23 cellular contexts compared by ENCODE assay signal in genomic region chr18:71630686-71631085, GRCh38.
DNase-seq lines count a peak whose midpoint lies in the region; ATAC-seq and TF ChIP-seq lines count a peak whose summit lies in the region.
"Had no signal": no experiment of that assay in that cellular context is flagged by ENCODE, and none has a peak within 500 bp of the region (broad histone marks: within the 10 kb centered on the region; RNA-seq: fewer than 3 reads in every experiment).

No MANE protein-coding gene starts in this region.

- H3K9me2 ChIP-seq in GM23338 (ENCODE audit: insufficient read depth) = no peaks in the 10 kb centered on the region

- no peak overlapping the region for H3K27ac ChIP-seq in sigmoid colon
- no peak overlapping the region for H3K27ac ChIP-seq in GM23338 (ENCODE audit: low read depth)
- H3K27ac ChIP-seq: BLaER1 treated with 17β-estradiol and CSF1 and Interleukin-3, amounts not matched to agents 10 nM and 100 nM; PC-9; SJCRH30 had no signal

- H3K9me3 Mint-ChIP-seq in GM23338 = peaks cover 63% of the 10 kb centered on the region
- H3K9me3 Mint-ChIP-seq: CD4-positive, alpha-beta T cell; H9 had no signal

- peak; percentile 2 for DNase-seq in A172 (ENCODE audit: low spot score)
- DNase-seq in NCI-H226 = peak; percentile 55
- peak; percentile 65 for DNase-seq in choroid plexus epithelial cell (ENCODE audit: low read depth)
- peak; percentile 28 for DNase-seq in iris pigment epithelial cell (ENCODE audit: low read depth)
- DNase-seq in sigmoid colon = no peak
- no peak for DNase-seq in GM23338 (ENCODE audit: low spot score)
- no peak for DNase-seq in activated naive CD4-positive, alpha-beta T cell (lab: John Stamatoyannopoulos, UW)
- DNase-seq: AML-193; CD4-positive, alpha-beta T cell; H9; KBM-7; MG63; NCI-H1105 treated with DMSO at 0.1 percent for 48 hours; NCI-H146; NCI-H1930; NCI-H2107; NCI-H446; NCI-H524 treated with DMSO at 0.1 percent for 48 hours; NCI-H774; PC-9; SJCRH30 had no signal

- H3K4me3 ChIP-seq in choroid plexus epithelial cell (ENCODE audit: low read depth, low read length) (no peak overlapping the region), sigmoid colon (no peak overlapping the region), GM23338 (no peak overlapping the region)
- H3K4me3 ChIP-seq: BLaER1 treated with 17β-estradiol and CSF1 and Interleukin-3, amounts not matched to agents 10 nM and 100 nM; MG63; PC-9; SJCRH30 had no signal

- H2AFZ ChIP-seq in GM23338 = no peak overlapping the region
- H2AFZ ChIP-seq: PC-9 had no signal

- TF ChIP-seq EP300 in sigmoid colon (IDR thresholded peaks at IDR 0.05) = no peak

- WGBS in sigmoid colon, 2 donors = 66 to 78% methylated on average over 3 of the region's 3 CpGs

- no peaks in the 10 kb centered on the region for H3K79me2 ChIP-seq in GM23338 (replicated peaks; ENCODE audit: insufficient read depth)

- TF ChIP-seq CTCF in choroid plexus epithelial cell (conservative IDR thresholded peaks at IDR 0.05; ENCODE audit: low read depth, low read length) (no peak), sigmoid colon (IDR thresholded peaks at IDR 0.05) (no peak), GM23338 (conservative IDR thresholded peaks at IDR 0.05; ENCODE audit: low read depth in 2 of 2) (no peak)

- no peaks in the 10 kb centered on the region for H4K20me1 ChIP-seq in GM23338 (replicated peaks; ENCODE audit: insufficient read depth)
- H4K20me1 ChIP-seq: BLaER1 treated with 17β-estradiol and CSF1 and Interleukin-3, amounts not matched to agents 10 nM and 100 nM had no signal

- no peaks in the 10 kb centered on the region for H3K4me1 ChIP-seq in sigmoid colon
- no peaks in the 10 kb centered on the region for H3K4me1 ChIP-seq in GM23338 (ENCODE audit: insufficient read depth)
- H3K4me1 ChIP-seq: BLaER1 treated with 17β-estradiol and CSF1 and Interleukin-3, amounts not matched to agents 10 nM and 100 nM; SJCRH30 had no signal

- H3K4me2 ChIP-seq in GM23338 = no peak overlapping the region
- H3K4me2 ChIP-seq: BLaER1 treated with 17β-estradiol and CSF1 and Interleukin-3, amounts not matched to agents 10 nM and 100 nM; PC-9 had no signal

- no peak for ATAC-seq in GM23338
- ATAC-seq: Right ventricle myocardium inferior had no signal

- no peaks in the 10 kb centered on the region for H3F3A ChIP-seq in GM23338 (replicated peaks; ENCODE audit: low read depth)

- intact Hi-C loops in sigmoid colon (cut with DNase I) = no loop called here

- no peaks in the 10 kb centered on the region for H3K27me3 Mint-ChIP-seq in GM23338 (ENCODE audit: insufficient read depth, low read depth, poor library complexity)
- H3K27me3 Mint-ChIP-seq: CD4-positive, alpha-beta T cell had no signal

- no peak for TF ChIP-seq POLR2A in sigmoid colon (IDR thresholded peaks at IDR 0.05)

- H3K4me3 Mint-ChIP-seq in GM23338 = no peak overlapping the region
- H3K4me3 Mint-ChIP-seq: CD4-positive, alpha-beta T cell; H9 had no signal

- no peak overlapping the region for H3K27ac Mint-ChIP-seq in GM23338
- H3K27ac Mint-ChIP-seq: CD4-positive, alpha-beta T cell; H9 had no signal

- no peaks in the 10 kb centered on the region for H3K9me3 ChIP-seq in sigmoid colon
- H3K9me3 ChIP-seq: BLaER1 treated with 17β-estradiol and CSF1 and Interleukin-3, amounts not matched to agents 10 nM and 100 nM; MG63; SJCRH30 had no signal

- peaks cover 18% of the 10 kb centered on the region for H3K36me3 Mint-ChIP-seq in GM23338 (ENCODE audit: low read depth)

- no peaks in the 10 kb centered on the region for H3K4me1 Mint-ChIP-seq in GM23338
- H3K4me1 Mint-ChIP-seq: H9 had no signal

- H3K36me3 ChIP-seq in sigmoid colon = no peaks in the 10 kb centered on the region
- peaks cover 2% of the 10 kb centered on the region; the same call in 1 of the 2 replicates for H3K36me3 ChIP-seq in GM23338 (ENCODE audit: insufficient read depth)
- H3K36me3 ChIP-seq: BLaER1 treated with 17β-estradiol and CSF1 and Interleukin-3, amounts not matched to agents 10 nM and 100 nM; MG63; SJCRH30 had no signal

- H3K27me3 ChIP-seq in sigmoid colon (no peaks in the 10 kb centered on the region), GM23338 (ENCODE audit: insufficient read depth) (no peaks in the 10 kb centered on the region)
- H3K27me3 ChIP-seq: BLaER1 treated with 17β-estradiol and CSF1 and Interleukin-3, amounts not matched to agents 10 nM and 100 nM; MG63; SJCRH30 had no signal

TF ChIP-seq in GM23338, 12 proteins besides CTCF, POLR2A, EP300 and RAD21:
- TF ChIP-seq ZNF331 (CRISPR knock-in tag; IDR thresholded peaks at IDR 0.05; ENCODE audit: low read depth) (no peak), POLR2AphosphoS5 (IDR thresholded peaks at IDR 0.05; ENCODE audit: low read depth) (no peak), STAT1 (IDR thresholded peaks at IDR 0.05; ENCODE audit: unreplicated experiment) (no peak), ZNF114 (CRISPR knock-in tag; IDR thresholded peaks at IDR 0.05) (no peak), NANOG (IDR thresholded peaks at IDR 0.05; ENCODE audit: borderline replicate concordance) (no peak), EZH2 (IDR thresholded peaks at IDR 0.05; ENCODE audit: low read depth, unreplicated experiment) (no peak), CREB1 (CRISPR knock-in tag; IDR thresholded peaks at IDR 0.05; ENCODE audit: low read depth) (no peak)
- TF ChIP-seq, protein P1, sequence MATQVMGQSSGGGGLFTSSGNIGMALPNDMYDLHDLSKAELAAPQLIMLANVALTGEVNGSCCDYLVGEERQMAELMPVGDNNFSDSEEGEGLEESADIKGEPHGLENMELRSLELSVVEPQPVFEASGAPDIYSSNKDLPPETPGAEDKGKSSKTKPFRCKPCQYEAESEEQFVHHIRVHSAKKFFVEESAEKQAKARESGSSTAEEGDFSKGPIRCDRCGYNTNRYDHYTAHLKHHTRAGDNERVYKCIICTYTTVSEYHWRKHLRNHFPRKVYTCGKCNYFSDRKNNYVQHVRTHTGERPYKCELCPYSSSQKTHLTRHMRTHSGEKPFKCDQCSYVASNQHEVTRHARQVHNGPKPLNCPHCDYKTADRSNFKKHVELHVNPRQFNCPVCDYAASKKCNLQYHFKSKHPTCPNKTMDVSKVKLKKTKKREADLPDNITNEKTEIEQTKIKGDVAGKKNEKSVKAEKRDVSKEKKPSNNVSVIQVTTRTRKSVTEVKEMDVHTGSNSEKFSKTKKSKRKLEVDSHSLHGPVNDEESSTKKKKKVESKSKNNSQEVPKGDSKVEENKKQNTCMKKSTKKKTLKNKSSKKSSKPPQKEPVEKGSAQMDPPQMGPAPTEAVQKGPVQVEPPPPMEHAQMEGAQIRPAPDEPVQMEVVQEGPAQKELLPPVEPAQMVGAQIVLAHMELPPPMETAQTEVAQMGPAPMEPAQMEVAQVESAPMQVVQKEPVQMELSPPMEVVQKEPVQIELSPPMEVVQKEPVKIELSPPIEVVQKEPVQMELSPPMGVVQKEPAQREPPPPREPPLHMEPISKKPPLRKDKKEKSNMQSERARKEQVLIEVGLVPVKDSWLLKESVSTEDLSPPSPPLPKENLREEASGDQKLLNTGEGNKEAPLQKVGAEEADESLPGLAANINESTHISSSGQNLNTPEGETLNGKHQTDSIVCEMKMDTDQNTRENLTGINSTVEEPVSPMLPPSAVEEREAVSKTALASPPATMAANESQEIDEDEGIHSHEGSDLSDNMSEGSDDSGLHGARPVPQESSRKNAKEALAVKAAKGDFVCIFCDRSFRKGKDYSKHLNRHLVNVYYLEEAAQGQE (IDR thresholded peaks at IDR 0.05; ENCODE audit: unreplicated experiment) = no peak

Comparison
In these comparisons a context has a peak if more than half of its experiments do, and no peak if none do; other contexts are left out.
1. DNase-seq: peak in A172 (single experiment), NCI-H226 (single experiment), choroid plexus epithelial cell (single experiment) and iris pigment epithelial cell (single experiment); none in sigmoid colon (single experiment), GM23338 (single experiment) and activated naive CD4-positive, alpha-beta T cell (0 of 4).